In the genomic region with DNA sequence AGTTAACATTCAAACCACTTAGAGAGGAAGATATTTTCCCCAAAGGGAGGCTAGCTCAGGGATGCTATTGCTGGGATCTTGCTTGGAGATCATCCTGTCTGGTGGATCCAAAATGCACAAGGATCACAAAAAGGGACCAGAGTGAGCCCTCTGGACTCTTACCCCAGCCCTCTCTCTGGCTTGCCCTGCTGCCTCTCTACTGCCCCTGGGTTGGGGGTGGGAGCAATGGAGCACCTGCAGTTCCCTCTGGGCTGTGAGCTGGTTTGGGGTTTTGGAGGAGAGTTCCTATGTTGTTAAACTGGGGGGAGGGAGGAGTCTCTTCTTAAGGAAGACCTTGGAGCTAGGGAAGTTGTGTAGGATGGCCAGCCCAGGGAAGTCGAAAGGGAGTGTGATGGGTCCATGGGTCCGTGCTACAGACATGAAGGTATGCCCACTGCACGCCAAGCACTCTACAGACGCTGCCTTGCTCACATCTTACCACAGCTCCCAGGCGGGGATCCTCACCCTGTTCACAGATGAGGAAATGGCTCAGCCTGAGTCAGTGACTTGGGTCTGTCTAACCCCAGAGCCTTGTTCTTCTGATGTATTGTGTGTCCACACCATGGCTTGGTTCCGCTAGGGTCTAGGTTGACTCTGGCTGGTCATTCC, we compare ENCODE assay signal across 9 cellular contexts. TPM values are rescaled to one million over a fixed set of nuclear protein-coding genes. Genes with fewer than 3 reads are reported as not detected.
DNase-seq lines count a peak whose midpoint lies in the region; ATAC-seq and TF ChIP-seq lines count a peak whose summit lies in the region.
"Had no signal": no experiment of that assay in that cellular context is flagged by ENCODE, and none has a peak within 500 bp of the region (broad histone marks: within the 10 kb centered on the region; RNA-seq: fewer than 3 reads in every experiment).

No MANE protein-coding gene starts in this region.

- peak overlapping the region; percentile 83 for H3K4me3 ChIP-seq in fibroblast of the aortic adventitia (ENCODE audit: low read depth, low read length)

- DNase-seq in MV-4-11 (lab: John Stamatoyannopoulos, UW), result peak; percentile 5
- DNase-seq in activated T-cell treated with anti-CD3 and anti-CD28 coated beads, Interleukin-2, amount 50 U/mL, for 1 hour, result peak; percentile 61
- no peak for DNase-seq in fibroblast of the aortic adventitia (ENCODE audit: low read depth)
- DNase-seq in stimulated activated CD8-positive, alpha-beta memory T cell treated with anti-CD3 and anti-CD28 coated beads, Interleukin-15, amount 100 ng/mL, for 1 hour (ENCODE audit: low read depth), result peak; percentile 28
- no peak for DNase-seq in NCI-H774 (lab: John Stamatoyannopoulos, UW)
- no peak for DNase-seq in left cardiac atrium
- no peak for DNase-seq in NCI-H128 (lab: John Stamatoyannopoulos, UW; ENCODE audit: unreplicated experiment)
- DNase-seq: NCI-H2171 had no signal

- intact Hi-C loops in left cardiac atrium (cut with DNase I), result loop anchor here (5.0 to 10.0 kb wide), 3 partner anchors 110 to 212 kb away; a partner anchor contains a TSS

- ATAC-seq in GM18517 (IDR thresholded peaks at IDR 0.05; ENCODE audit: unreplicated experiment), result no peak
- no peak for ATAC-seq in left cardiac atrium

- no peak for TF ChIP-seq CTCF in fibroblast of the aortic adventitia (IDR thresholded peaks at IDR 0.05; ENCODE audit: insufficient read depth, low read length)

RNA-seq across cellular contexts. Expression of a gene that starts 3.8 kb away (rescaled TPM):
- total RNA-seq in fibroblast of the aortic adventitia (ENCODE audit: low replicate concordance) (21.1 and 61.2 TPM in 2 replicates), left cardiac atrium (10 to 100 TPM; 14.6 to 19.1 TPM)

Comparison
In these comparisons a context has a peak if more than half of its experiments do, and no peak if none do; other contexts are left out.
1. DNase-seq: peak in MV-4-11 (single experiment), activated T-cell treated with anti-CD3 and anti-CD28 coated beads, Interleukin-2, amount 50 U/mL, for 1 hour (single experiment) and stimulated activated CD8-positive, alpha-beta memory T cell treated with anti-CD3 and anti-CD28 coated beads, Interleukin-15, amount 100 ng/mL, for 1 hour (single experiment); none in fibroblast of the aortic adventitia (single experiment), NCI-H774 (single experiment), left cardiac atrium (single experiment) and NCI-H128 (single experiment).